14 cellular contexts compared by ENCODE assay signal in the genomic region with DNA sequence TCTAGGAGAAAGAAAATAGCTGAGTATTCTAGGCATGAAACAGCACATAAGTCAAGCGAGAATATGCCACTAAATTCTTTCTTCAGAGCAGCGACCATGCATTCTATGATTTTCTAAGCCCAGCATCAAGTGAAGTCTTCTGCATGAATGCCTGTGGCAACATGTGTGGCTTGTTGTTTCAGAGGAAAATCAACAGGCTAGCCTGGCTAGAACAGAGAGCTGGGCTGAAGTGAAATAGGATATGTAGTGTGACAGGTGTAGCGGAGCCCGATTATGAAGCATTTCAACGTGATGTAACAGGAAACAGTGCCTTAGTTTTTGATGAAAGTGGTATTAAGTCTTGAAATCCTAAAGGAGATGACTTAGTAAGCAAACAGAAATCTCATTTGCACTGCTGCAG. TPM values are rescaled to one million over a fixed set of nuclear protein-coding genes. Genes with fewer than 3 reads are reported as not detected.
DNase-seq lines count a peak whose midpoint lies in the region; ATAC-seq and TF ChIP-seq lines count a peak whose summit lies in the region.
"Had no signal": no experiment of that assay in that cellular context is flagged by ENCODE, and none has a peak within 500 bp of the region (broad histone marks: within the 10 kb centered on the region; RNA-seq: fewer than 3 reads in every experiment).

No MANE protein-coding gene starts in this region.

- no peaks in the 10 kb centered on the region for H3K27me3 Mint-ChIP-seq in CD4-positive, alpha-beta T cell
- no peaks in the 10 kb centered on the region for H3K27me3 Mint-ChIP-seq in GM23338 (ENCODE audit: insufficient read depth, low read depth, poor library complexity)
- no peaks in the 10 kb centered on the region for H3K27me3 Mint-ChIP-seq in T-cell
- no peaks in the 10 kb centered on the region for H3K27me3 Mint-ChIP-seq in mesothelial cell of epicardium (ENCODE audit: low read depth)
- H3K27me3 Mint-ChIP-seq in Caco-2 (ENCODE audit: insufficient read depth, unreplicated experiment), result no peaks in the 10 kb centered on the region
- no peaks in the 10 kb centered on the region for H3K27me3 Mint-ChIP-seq in Calu3 (ENCODE audit: unreplicated experiment)

- H3K9me3 Mint-ChIP-seq in CD4-positive, alpha-beta T cell, result no peaks in the 10 kb centered on the region
- H3K9me3 Mint-ChIP-seq in GM23338 (no peaks in the 10 kb centered on the region), T-cell (no peaks in the 10 kb centered on the region), mesothelial cell of epicardium (no peaks in the 10 kb centered on the region), Caco-2 (ENCODE audit: unreplicated experiment) (no peaks in the 10 kb centered on the region), Calu3 (ENCODE audit: low read depth, unreplicated experiment) (no peaks in the 10 kb centered on the region)
- H3K9me3 Mint-ChIP-seq: endodermal cell had no signal

- DNase-seq in CD4-positive, alpha-beta T cell, result no peak
- DNase-seq in GM23338 (ENCODE audit: low spot score), result no peak
- DNase-seq in T-cell, result no peak
- DNase-seq in mesothelial cell of epicardium (ENCODE audit: low spot score in 2 of 2, unreplicated experiment in 2 of 2), result no peak
- no peak for DNase-seq in Caco-2
- no peak for DNase-seq in Calu3
- DNase-seq: endodermal cell, head of caudate nucleus had no signal

- H3K4me3 Mint-ChIP-seq in CD4-positive, alpha-beta T cell, result peak overlapping the region; percentile 27
- H3K4me3 Mint-ChIP-seq in GM23338 (no peak overlapping the region), T-cell (peak overlapping the region in 2 of 3 donors; percentile 25 to 100), mesothelial cell of epicardium (no peak overlapping the region), Caco-2 (ENCODE audit: unreplicated experiment) (no peak overlapping the region), Calu3 (ENCODE audit: low read depth, unreplicated experiment) (no peak overlapping the region)
- H3K4me3 Mint-ChIP-seq: endodermal cell had no signal

- no peak overlapping the region for H3K4me2 ChIP-seq in GM23338

- H3K27ac Mint-ChIP-seq in CD4-positive, alpha-beta T cell, result peak overlapping the region; percentile 66
- H3K27ac Mint-ChIP-seq in GM23338, result 0 out of 2 replicates have a peak overlapping the region, but pooled peaks have one; percentile 30
- H3K27ac Mint-ChIP-seq in T-cell, result no peak overlapping the region
- H3K27ac Mint-ChIP-seq in mesothelial cell of epicardium, result peak overlapping the region; percentile 2
- H3K27ac Mint-ChIP-seq in Caco-2 (ENCODE audit: unreplicated experiment), result no peak overlapping the region
- H3K27ac Mint-ChIP-seq in Calu3 (ENCODE audit: unreplicated experiment), result no peak overlapping the region
- H3K27ac Mint-ChIP-seq: endodermal cell had no signal

- H3K4me1 Mint-ChIP-seq in CD4-positive, alpha-beta T cell (ENCODE audit: low read depth), result peaks cover 96% of the 10 kb centered on the region
- H3K4me1 Mint-ChIP-seq in GM23338 (peaks cover 46% of the 10 kb centered on the region), T-cell (peaks cover 92 to 100% (median 93%) of the 10 kb centered on the region in 3 donors), mesothelial cell of epicardium (peaks cover 48% of the 10 kb centered on the region), Caco-2 (ENCODE audit: low read depth, unreplicated experiment) (peaks cover 15% of the 10 kb centered on the region), Calu3 (ENCODE audit: low read depth, unreplicated experiment) (peaks cover 26% of the 10 kb centered on the region)

- no peaks in the 10 kb centered on the region for H3K27me3 ChIP-seq in CD4-positive, alpha-beta T cell (ENCODE audit: control insufficient read depth, insufficient read depth, low read length)
- no peaks in the 10 kb centered on the region for H3K27me3 ChIP-seq in GM23338 (ENCODE audit: insufficient read depth)
- no peaks in the 10 kb centered on the region for H3K27me3 ChIP-seq in Caco-2 (replicated peaks; ENCODE audit: control insufficient read depth, insufficient read depth, low read length)
- H3K27me3 ChIP-seq: BLaER1 treated with 17β-estradiol and CSF1 and Interleukin-3, amounts not matched to agents 10 nM and 100 nM had no signal

- ATAC-seq in CD4-positive, alpha-beta T cell (ENCODE audit: poor library complexity), result no peak
- ATAC-seq in GM23338 (no peak), T-cell (replicated peaks in 1 of 4) (no peak), HG02678 (IDR thresholded peaks at IDR 0.05; ENCODE audit: unreplicated experiment) (no peak), HG03457 (IDR thresholded peaks at IDR 0.05; ENCODE audit: unreplicated experiment) (no peak)

- no peaks in the 10 kb centered on the region for H3K9me3 ChIP-seq in CD4-positive, alpha-beta T cell (ENCODE audit: control insufficient read depth, low read length)
- H3K9me3 ChIP-seq in Caco-2, result no peaks in the 10 kb centered on the region
- H3K9me3 ChIP-seq: BLaER1 treated with 17β-estradiol and CSF1 and Interleukin-3, amounts not matched to agents 10 nM and 100 nM had no signal

- peaks cover 70% of the 10 kb centered on the region for H3K36me3 Mint-ChIP-seq in CD4-positive, alpha-beta T cell (ENCODE audit: low read depth)
- H3K36me3 Mint-ChIP-seq in GM23338 (ENCODE audit: low read depth) (peaks cover 62% of the 10 kb centered on the region), T-cell (peaks cover 34% of the 10 kb centered on the region), mesothelial cell of epicardium (peaks cover 9% of the 10 kb centered on the region), Caco-2 (ENCODE audit: insufficient read depth, unreplicated experiment) (peaks cover 49% of the 10 kb centered on the region), Calu3 (ENCODE audit: insufficient read depth, unreplicated experiment) (peaks cover 55% of the 10 kb centered on the region)

- peaks cover 100% of the 10 kb centered on the region for H3K79me2 ChIP-seq in GM23338 (replicated peaks; ENCODE audit: insufficient read depth)

- no peaks in the 10 kb centered on the region for H3K9me2 ChIP-seq in GM23338 (ENCODE audit: insufficient read depth)

- peaks cover 84% of the 10 kb centered on the region for H4K20me1 ChIP-seq in GM23338 (replicated peaks; ENCODE audit: insufficient read depth)

- no peak overlapping the region for H3K27ac ChIP-seq in CD4-positive, alpha-beta T cell (ENCODE audit: low read depth, low read length)
- H3K27ac ChIP-seq in GM23338 (ENCODE audit: low read depth), result no peak overlapping the region
- H3K27ac ChIP-seq: BLaER1 treated with 17β-estradiol and CSF1 and Interleukin-3, amounts not matched to agents 10 nM and 100 nM had no signal

- no peak for TF ChIP-seq CTCF in CD4-positive, alpha-beta T cell (IDR thresholded peaks at IDR 0.05)
- TF ChIP-seq CTCF in GM23338 (conservative IDR thresholded peaks at IDR 0.05; ENCODE audit: low read depth in 2 of 2) (no peak), mesothelial cell of epicardium (IDR thresholded peaks at IDR 0.05; ENCODE audit: unreplicated experiment) (no peak), Caco-2 (IDR thresholded peaks at IDR 0.05; ENCODE audit: insufficient read depth in 1 of 2, low read depth in 1 of 2, low read length in 1 of 2, severe bottlenecking in 1 of 2, unreplicated experiment in 1 of 2) (no peak), Calu3 (IDR thresholded peaks at IDR 0.05; ENCODE audit: unreplicated experiment) (no peak)

- H3F3A ChIP-seq in GM23338 (replicated peaks; ENCODE audit: low read depth), result no peaks in the 10 kb centered on the region

- BruUV-seq in Caco-2 (replicated peaks; lab: Mats Ljungman, UMichigan) (no TSS peak), Calu3 (replicated peaks; lab: Mats Ljungman, UMichigan) (no TSS peak)

- POLR2A ChIA-PET in CD4-positive, alpha-beta T cell (lab: Charles Lee), result interaction anchor here (1.4 to 1.6 kb wide), 3 partner anchors 12 to 240 kb away, joined by 3 to 8 read pairs (median 4); a partner anchor contains a TSS
- POLR2A ChIA-PET in T-cell (lab: Charles Lee), result interaction anchor here (0.5 to 0.7 kb wide), 3 partner anchors 12 to 963 kb away, joined by 5 read pairs; no protein-coding TSS in a partner anchor
- POLR2A ChIA-PET in Caco-2 (lab: Charles Lee), result no interaction called here

- no peak overlapping the region for H3K4me3 ChIP-seq in GM23338
- H3K4me3 ChIP-seq in Caco-2 (ENCODE audit: low read depth, low read length), result no peak overlapping the region
- H3K4me3 ChIP-seq: BLaER1 treated with 17β-estradiol and CSF1 and Interleukin-3, amounts not matched to agents 10 nM and 100 nM had no signal

- CTCF ChIA-PET in CD4-positive, alpha-beta T cell (lab: Charles Lee), result interaction anchor here (0.7 kb wide), 1 partner anchor 12 kb away, joined by 5 read pairs; no protein-coding TSS in a partner anchor
- CTCF ChIA-PET in T-cell (lab: Charles Lee) (interaction anchor here in 1 of 2 donors (0.7 to 1.2 kb wide), 2 partner anchors 31 to 1308 kb away, joined by 4 to 8 read pairs; no protein-coding TSS in a partner anchor), Caco-2 (lab: Charles Lee) (no interaction called here), Calu3 (lab: Charles Lee) (no interaction called here)

- H3K4me1 ChIP-seq in GM23338 (ENCODE audit: insufficient read depth), result peaks cover 47% of the 10 kb centered on the region
- peaks cover 8% of the 10 kb centered on the region; the same call in 1 of the 2 replicates for H3K4me1 ChIP-seq in Caco-2

- H3K36me3 ChIP-seq in GM23338 (ENCODE audit: insufficient read depth) (peaks cover 35% of the 10 kb centered on the region), Caco-2 (ENCODE audit: control insufficient read depth, insufficient read depth, low read length) (no peaks in the 10 kb centered on the region)

- intact Hi-C loops in CD4-positive, alpha-beta T cell (cut with DNase I, micrococcal nuclease), result loop anchor here in 1 of 2 experiments (10.0 kb wide), 2 partner anchors 314 to 936 kb away; a partner anchor contains a TSS
- intact Hi-C loops in Caco-2 (cut with micrococcal nuclease; ENCODE audit: unreplicated experiment) (no loop called here), Calu3 (cut with micrococcal nuclease; ENCODE audit: unreplicated experiment) (no loop called here)

- H2AFZ ChIP-seq in GM23338, result no peak overlapping the region

RNA-seq across cellular contexts. Expression of a gene that starts 7.0 kb away (rescaled TPM):
- total RNA-seq in CD4-positive, alpha-beta T cell, result 100 to 1,000 TPM; 725 to 731 TPM
- 1,054 and 1,579 TPM in 2 replicates for total RNA-seq in GM23338 (2014; rRNA removed; shearing (Covaris generic))
- polyA plus RNA-seq in GM23338 (2016; fragmentation: Nextera tagmentation; extraction: Ambion mirVana), result 210 and 214 TPM in 2 replicates
- total RNA-seq in T-cell (100 to 1,000 TPM; 384 to 623 (median 411) TPM), mesothelial cell of epicardium (524 to 556 TPM (median 530 TPM) in 3 replicates), Caco-2 (2022) (380 and 403 TPM in 2 replicates), Calu3 (2022) (333 and 362 TPM in 2 replicates)

RNA-seq across cellular contexts. Expression of a gene that starts 29.7 kb away (rescaled TPM):
- total RNA-seq in CD4-positive, alpha-beta T cell, result 10 to 100 TPM; 69.8 to 75.3 TPM
- 74.0 and 90.4 TPM in 2 replicates for total RNA-seq in GM23338 (2014; rRNA removed; shearing (Covaris generic))
- polyA plus RNA-seq in GM23338 (2016; fragmentation: Nextera tagmentation; extraction: Ambion mirVana), result 79.6 and 96.3 TPM in 2 replicates
- total RNA-seq in T-cell (10 to 100 TPM; 46.4 to 51.2 (median 49.0) TPM), mesothelial cell of epicardium (61.0 to 64.2 TPM (median 62.8 TPM) in 3 replicates), Caco-2 (2022) (41.9 and 47.7 TPM in 2 replicates), Calu3 (2022) (26.7 and 37.1 TPM in 2 replicates)

RNA-seq across cellular contexts. Expression of a gene that starts 34.2 kb away (rescaled TPM):
- total RNA-seq in CD4-positive, alpha-beta T cell, result 10 to 100 TPM; 28.9 to 30.4 TPM
- total RNA-seq in GM23338 (2014; rRNA removed; shearing (Covaris generic)), result 83.2 and 84.7 TPM in 2 replicates
- polyA plus RNA-seq in GM23338 (2016; fragmentation: Nextera tagmentation; extraction: Ambion mirVana), result 18.4 and 22.3 TPM in 2 replicates
- total RNA-seq in T-cell (10 to 100 TPM; 19.9 to 29.7 (median 22.1) TPM), mesothelial cell of epicardium (39.8 to 40.0 TPM (median 39.8 TPM) in 3 replicates), Caco-2 (2022) (38.2 and 39.9 TPM in 2 replicates), Calu3 (2022) (29.1 and 29.4 TPM in 2 replicates)

RNA-seq across cellular contexts. Expression of a gene that starts 55.4 kb away (rescaled TPM):
- total RNA-seq in CD4-positive, alpha-beta T cell, result not detected
- total RNA-seq in GM23338 (2014; rRNA removed; shearing (Covaris generic)), result not detected in 2 replicates
- 0.27 TPM in 1 of 2 replicates, not detected in the other for polyA plus RNA-seq in GM23338 (2016; fragmentation: Nextera tagmentation; extraction: Ambion mirVana)
- total RNA-seq in T-cell, result under 1 TPM in 1 of 5 donors, not detected in 4; 0.33 TPM
- total RNA-seq in mesothelial cell of epicardium, result not detected in 3 replicates
- not detected in 2 replicates for total RNA-seq in Caco-2 (2022)
- total RNA-seq in Calu3 (2022), result not detected in 2 replicates
- total RNA-seq: endodermal cell; liver; omental fat pad; T-helper 2 cell treated with Interferon-gamma antibody and Interleukin-4, amounts not matched to agents 100 ng/mL and 5 ng/mL, for 36 hours had no signal

Comparison
In these comparisons a context has a peak if more than half of its experiments do, and no peak if none do; other contexts are left out.
1. H3K27ac Mint-ChIP-seq: peak in CD4-positive, alpha-beta T cell (single experiment), GM23338 (single experiment) and mesothelial cell of epicardium (single experiment); none in T-cell (0 of 2), Caco-2 (single experiment) and Calu3 (single experiment).
2. H3K4me3 Mint-ChIP-seq: peak in CD4-positive, alpha-beta T cell (single experiment) and T-cell (2 of 3); none in GM23338 (single experiment), mesothelial cell of epicardium (single experiment), Caco-2 (single experiment) and Calu3 (single experiment).